12 cellular contexts compared by ENCODE assay signal in the genomic region with DNA sequence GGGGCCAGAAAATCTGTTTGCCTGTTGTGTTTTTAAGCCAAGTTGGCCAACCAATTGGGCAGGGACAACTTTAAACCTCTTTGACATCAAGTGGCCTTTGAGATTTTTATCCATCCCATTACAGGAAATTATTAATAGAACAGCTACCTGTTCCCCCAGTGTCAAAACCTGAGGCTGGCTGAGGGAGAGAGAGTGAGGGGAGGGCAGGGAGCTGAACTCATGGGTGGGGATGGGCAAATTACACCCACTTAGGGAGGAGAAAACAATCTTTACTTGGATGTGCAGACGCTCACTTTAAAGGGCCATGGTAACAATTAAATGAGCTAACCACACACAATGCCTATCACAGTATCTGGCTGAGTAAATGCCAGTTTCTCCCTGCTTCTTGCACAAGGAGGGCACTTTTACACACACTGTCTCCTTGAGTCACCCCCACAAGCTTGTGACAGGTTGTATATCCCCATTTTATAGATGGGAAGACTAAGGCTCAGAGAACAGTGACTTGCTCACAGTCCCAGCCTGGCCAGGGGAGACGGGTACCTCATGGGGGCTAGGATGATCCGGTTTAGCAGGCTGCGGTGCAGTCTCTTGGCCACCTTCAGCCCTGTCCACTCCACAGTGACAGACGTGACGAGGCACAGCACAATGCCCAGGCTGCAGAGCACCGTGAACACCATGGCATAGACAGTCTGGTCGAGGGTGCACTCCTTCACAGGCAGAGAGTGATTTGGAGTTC. TPM values are rescaled to one million over a fixed set of nuclear protein-coding genes. Genes with fewer than 3 reads are reported as not detected.
A peak's percentile ranks its signal among the peaks of the same experiment; 100 is the strongest.
DNase-seq lines count a peak whose midpoint lies in the region; TF ChIP-seq lines count a peak whose summit lies in the region.
"Had no signal": no experiment of that assay in that cellular context is flagged by ENCODE, and none has a peak within 500 bp of the region (broad histone marks: within the 10 kb centered on the region; RNA-seq: fewer than 3 reads in every experiment).

No MANE protein-coding gene starts in this region.

- no peaks in the 10 kb centered on the region for H3K36me3 Mint-ChIP-seq in activated naive CD4-positive, alpha-beta T cell treated with anti-CD3 and anti-CD28 coated beads for 36 hours (ENCODE audit: low read depth)
- H3K36me3 Mint-ChIP-seq: activated naive CD8-positive, alpha-beta T cell treated with anti-CD3 and anti-CD28 coated beads, Interleukin-2, amount 10 ng/mL, durations not matched to agents 7 days and 5 days had no signal

- H3K27me3 Mint-ChIP-seq in activated naive CD4-positive, alpha-beta T cell treated with anti-CD3 and anti-CD28 coated beads for 36 hours (ENCODE audit: low read depth): no peaks in the 10 kb centered on the region

- H3K9ac ChIP-seq in BLaER1: peak overlapping the region; percentile 55

- H3K4me1 ChIP-seq in BLaER1 (peaks cover 64% of the 10 kb centered on the region), left ventricle myocardium inferior (peaks cover 39% of the 10 kb centered on the region)

- no peaks in the 10 kb centered on the region for H3K27me3 ChIP-seq in BLaER1
- no peaks in the 10 kb centered on the region for H3K27me3 ChIP-seq in left ventricle myocardium inferior (ENCODE audit: low read depth)

- no peaks in the 10 kb centered on the region for H3K4me1 Mint-ChIP-seq in activated naive CD4-positive, alpha-beta T cell treated with anti-CD3 and anti-CD28 coated beads for 36 hours (ENCODE audit: low read depth)

- H3K4me3 ChIP-seq in BLaER1 (no peak overlapping the region), left ventricle myocardium inferior (no peak overlapping the region)

- DNase-seq in NCI-H69 (lab: John Stamatoyannopoulos, UW): peak; percentile 43
- DNase-seq in left ventricle myocardium inferior: no peak
- DNase-seq in renal cortical epithelial cell (ENCODE audit: low read depth): peak; percentile 2
- no peak for DNase-seq in activated naive CD4-positive, alpha-beta T cell treated with anti-CD3 and anti-CD28 coated beads for 36 hours
- no peak for DNase-seq in GM03348 (ENCODE audit: low spot score)
- DNase-seq in DMS114 treated with DMSO at 0.1 percent for 48 hours (lab: John Stamatoyannopoulos, UW; ENCODE audit: unreplicated experiment): no peak
- DNase-seq in putamen (ENCODE audit: low spot score): no peak
- DNase-seq: activated naive CD8-positive, alpha-beta T cell treated with anti-CD3 and anti-CD28 coated beads, Interleukin-2, amount 10 ng/mL, durations not matched to agents 7 days and 5 days; effector CD4-positive, alpha-beta T cell; islet precursor cell had no signal

- no peaks in the 10 kb centered on the region for H4K20me1 ChIP-seq in BLaER1

- peak overlapping the region; percentile 77 for H3K4me2 ChIP-seq in BLaER1

- no peak for TF ChIP-seq CTCF in left ventricle myocardium inferior (IDR thresholded peaks at IDR 0.05; ENCODE audit: borderline replicate concordance)

- intact Hi-C loops in left ventricle myocardium inferior (cut with micrococcal nuclease): no loop called here
- intact Hi-C loops in activated naive CD4-positive, alpha-beta T cell treated with anti-CD3 and anti-CD28 coated beads for 36 hours (cut with micrococcal nuclease): no loop called here

- CTCF ChIA-PET in activated naive CD4-positive, alpha-beta T cell treated with anti-CD3 and anti-CD28 coated beads for 36 hours (lab: Charles Lee): no interaction called here

- H3K9me3 ChIP-seq in BLaER1 (no peaks in the 10 kb centered on the region), left ventricle myocardium inferior (replicated peaks) (no peaks in the 10 kb centered on the region)

- H3K27ac Mint-ChIP-seq in activated naive CD4-positive, alpha-beta T cell treated with anti-CD3 and anti-CD28 coated beads for 36 hours: no peak overlapping the region
- H3K27ac Mint-ChIP-seq: activated naive CD8-positive, alpha-beta T cell treated with anti-CD3 and anti-CD28 coated beads, Interleukin-2, amount 10 ng/mL, durations not matched to agents 7 days and 5 days; nephron had no signal

- H3K9me3 Mint-ChIP-seq in activated naive CD4-positive, alpha-beta T cell treated with anti-CD3 and anti-CD28 coated beads for 36 hours: no peaks in the 10 kb centered on the region
- H3K9me3 Mint-ChIP-seq: activated naive CD8-positive, alpha-beta T cell treated with anti-CD3 and anti-CD28 coated beads, Interleukin-2, amount 10 ng/mL, durations not matched to agents 7 days and 5 days; nephron had no signal

- no peak overlapping the region for H3K4me3 Mint-ChIP-seq in activated naive CD4-positive, alpha-beta T cell treated with anti-CD3 and anti-CD28 coated beads for 36 hours
- H3K4me3 Mint-ChIP-seq: activated naive CD8-positive, alpha-beta T cell treated with anti-CD3 and anti-CD28 coated beads, Interleukin-2, amount 10 ng/mL, durations not matched to agents 7 days and 5 days had no signal

- H3K27ac ChIP-seq in BLaER1: peak overlapping the region; percentile 67
- H3K27ac ChIP-seq in left ventricle myocardium inferior (replicated peaks): peak overlapping the region; percentile 90

- no peaks in the 10 kb centered on the region for H3K36me3 ChIP-seq in BLaER1
- H3K36me3 ChIP-seq in left ventricle myocardium inferior: no peaks in the 10 kb centered on the region

RNA-seq across cellular contexts. Expression of a gene that starts 17.8 kb away (rescaled TPM):
- total RNA-seq in left ventricle myocardium inferior (17.5 TPM), renal cortical epithelial cell (0.25 and 0.35 TPM in 2 replicates)
- total RNA-seq in activated naive CD4-positive, alpha-beta T cell treated with anti-CD3 and anti-CD28 coated beads for 36 hours: 1 to 10 TPM; 1.0 to 1.3 TPM

RNA-seq across cellular contexts. Expression of a gene that starts 54.6 kb away (rescaled TPM):
- 0.80 TPM for total RNA-seq in left ventricle myocardium inferior
- 0.99 and 2.1 TPM in 2 replicates for total RNA-seq in renal cortical epithelial cell
- total RNA-seq in activated naive CD4-positive, alpha-beta T cell treated with anti-CD3 and anti-CD28 coated beads for 36 hours: under 1 TPM; 0.72 TPM

Comparison
In these comparisons a context has a peak if more than half of its experiments do, and no peak if none do; other contexts are left out.
1. DNase-seq: peak in NCI-H69 (single experiment) and renal cortical epithelial cell (single experiment); none in left ventricle myocardium inferior (single experiment), activated naive CD4-positive, alpha-beta T cell treated with anti-CD3 and anti-CD28 coated beads for 36 hours (single experiment), GM03348 (single experiment), DMS114 treated with DMSO at 0.1 percent for 48 hours (single experiment) and putamen (single experiment).